25 cellular contexts compared by ENCODE assay signal in the genomic region with DNA sequence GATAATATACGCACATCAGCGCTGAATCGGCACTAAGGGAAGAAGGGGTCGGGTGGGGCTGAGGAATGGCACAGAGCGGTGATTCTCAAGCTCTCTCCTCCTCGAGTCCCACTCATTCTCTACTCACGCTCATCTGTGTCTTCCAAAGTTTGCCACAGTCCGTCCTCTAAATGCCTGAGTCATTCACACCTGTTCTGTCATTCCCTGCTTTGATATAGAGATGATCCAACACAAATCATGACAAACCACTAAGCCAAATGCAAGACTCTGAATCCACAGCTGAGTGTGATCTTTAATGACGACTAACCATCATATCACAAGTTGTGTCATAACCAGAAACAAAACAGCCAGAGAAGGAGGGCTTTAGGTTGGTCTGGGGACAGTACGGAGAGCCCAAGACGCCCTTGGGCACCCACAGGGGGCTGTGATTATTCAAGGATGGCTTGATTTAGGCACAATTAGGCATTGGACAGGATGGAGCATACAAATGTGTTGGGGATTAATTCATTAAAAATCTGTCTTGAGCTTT.
DNase-seq lines count a peak whose midpoint lies in the region; ATAC-seq, FAIRE-seq and TF ChIP-seq lines count a peak whose summit lies in the region.
"Had no signal": no experiment of that assay in that cellular context is flagged by ENCODE, and none has a peak within 500 bp of the region (broad histone marks: within the 10 kb centered on the region; RNA-seq: fewer than 3 reads in every experiment).

No MANE protein-coding gene starts in this region.

- intact Hi-C loops in lower lobe of right lung (cut with DNase I), result no loop called here

- H3K4me1 Mint-ChIP-seq in osteocyte (ENCODE audit: unreplicated experiment), result no peaks in the 10 kb centered on the region
- H3K4me1 Mint-ChIP-seq: CD4-positive, CD25-positive, alpha-beta regulatory T cell had no signal

- peak; percentile 52 for ATAC-seq in HG02610 (IDR thresholded peaks at IDR 0.05; ENCODE audit: unreplicated experiment)
- no peak for ATAC-seq in GM21619 (IDR thresholded peaks at IDR 0.05; ENCODE audit: unreplicated experiment)
- ATAC-seq in lower lobe of right lung, result no peak
- ATAC-seq: HCT116, K562, Panc1 had no signal

- CTCF ChIA-PET in H1 (lab: Charles Lee; ENCODE audit: partially characterized antibody), result interaction anchor here (0.6 to 1.1 kb wide), 3 partner anchors 10 to 412 kb away, joined by 3 read pairs; no protein-coding TSS in a partner anchor

- H2AFZ ChIP-seq in OCI-LY3 (ENCODE audit: low read depth, low read length), result no peak overlapping the region
- H2AFZ ChIP-seq in H1 (ENCODE audit: low read length), result no peak overlapping the region

- 95% methylated on average over 11 of the region's 11 CpGs; no CpG with 5 or more reads in 1 of the 2 experiments for WGBS in H1 (ENCODE audit: extremely low coverage in 1 of 2, insufficient coverage in 1 of 2, insufficient read length in 1 of 2, insufficient replicate concordance in 2 of 2, low coverage in 1 of 2, low lambda C conversion rate in 2 of 2, missing lambda C conversion rate in 1 of 2), 2 experiments

- H2BK120ac ChIP-seq in H1 (replicated peaks; ENCODE audit: low read depth, low read length), result no peak overlapping the region

- H3K56ac ChIP-seq in H1 (replicated peaks; ENCODE audit: insufficient read length, low read depth, low read length), result no peak overlapping the region

- no peak overlapping the region for H3K18ac ChIP-seq in H1 (ENCODE audit: extremely low read depth, low read length)

- H3K4me3 ChIP-seq in OCI-LY3 (ENCODE audit: low read length), result no peak overlapping the region
- H3K4me3 ChIP-seq in H1 (ENCODE audit: extremely low read depth in 1 of 4, insufficient read depth in 2 of 4, low read depth in 3 of 4, low read length in 4 of 4), result no peak overlapping the region
- no peak overlapping the region for H3K4me3 ChIP-seq in lower lobe of right lung
- H3K4me3 ChIP-seq: BLaER1, K562, SK-N-MC had no signal

- POLR2A ChIA-PET in H1 (lab: Charles Lee; ENCODE audit: partially characterized antibody), result no interaction called here

- H2BK20ac ChIP-seq in H1 (ENCODE audit: low read length), result no peak overlapping the region

- peak overlapping the region; percentile 33; the same call in 1 of the 2 replicates for H2AK5ac ChIP-seq in H1 (ENCODE audit: low read depth, low read length)

- no peak overlapping the region for H3K14ac ChIP-seq in H1 (ENCODE audit: insufficient read length)

- H3K23ac ChIP-seq in H1 (ENCODE audit: insufficient read length), result no peak overlapping the region

- no peak overlapping the region for H3K4me3 Mint-ChIP-seq in osteocyte (ENCODE audit: unreplicated experiment)
- H3K4me3 Mint-ChIP-seq: CD4-positive, CD25-positive, alpha-beta regulatory T cell had no signal

- H4K8ac ChIP-seq in H1 (ENCODE audit: extremely low read depth, insufficient read depth, low read length), result no peak overlapping the region

- no peak for TF ChIP-seq RAD21 in H1 (IDR thresholded peaks at IDR 0.05 in 1 of 2, conservative IDR thresholded peaks at IDR 0.05 in 1 of 2; ENCODE audit: low read depth in 2 of 2, low read length in 2 of 2)

- no peaks in the 10 kb centered on the region for H3K27me3 ChIP-seq in OCI-LY3 (ENCODE audit: low read depth, low read length)
- H3K27me3 ChIP-seq in H1 (replicated peaks in 1 of 4; ENCODE audit: control insufficient read depth in 3 of 4, extremely low read depth in 1 of 4, insufficient read depth in 3 of 4, low read length in 3 of 4), result no peaks in the 10 kb centered on the region
- H3K27me3 ChIP-seq in lower lobe of right lung (ENCODE audit: low read depth), result no peaks in the 10 kb centered on the region
- H3K27me3 ChIP-seq: BLaER1 had no signal

- H3K36me3 Mint-ChIP-seq in osteocyte (ENCODE audit: unreplicated experiment), result no peaks in the 10 kb centered on the region
- H3K36me3 Mint-ChIP-seq: CD4-positive, CD25-positive, alpha-beta regulatory T cell had no signal

- H2BK5ac ChIP-seq in H1 (ENCODE audit: low read depth, low read length), result peak overlapping the region; percentile 40; the same call in 1 of the 2 replicates

- H4K5ac ChIP-seq in H1 (ENCODE audit: insufficient read length, low read depth, low read length), result no peak overlapping the region

- no peaks in the 10 kb centered on the region for H4K20me1 ChIP-seq in OCI-LY3 (ENCODE audit: insufficient read depth, low read length)
- no peaks in the 10 kb centered on the region for H4K20me1 ChIP-seq in H1 (replicated peaks in 1 of 2; ENCODE audit: control insufficient read depth in 1 of 2, insufficient read depth in 2 of 2, low read length in 2 of 2)
- H4K20me1 ChIP-seq: BLaER1 had no signal

- 0 out of 2 replicates have a peak overlapping the region, but pooled peaks have one; percentile 19 for H2BK12ac ChIP-seq in H1 (ENCODE audit: low read depth, low read length)

- TF ChIP-seq POLR2A in H1 (IDR thresholded peaks at IDR 0.05; ENCODE audit: control extremely low read depth in 1 of 2, low read depth in 2 of 2, low read length in 2 of 2), result no peak

- H3K4me2 ChIP-seq in OCI-LY3 (ENCODE audit: low read length) (peak overlapping the region; percentile 32), H1 (ENCODE audit: insufficient read depth in 1 of 2, low read depth in 2 of 2, low read length in 2 of 2) (no peak overlapping the region)
- H3K4me2 ChIP-seq: BLaER1 had no signal

- H3K4me1 ChIP-seq in OCI-LY3 (ENCODE audit: low read length), result peaks cover 19% of the 10 kb centered on the region
- H3K4me1 ChIP-seq in H1 (replicated peaks in 1 of 4; ENCODE audit: control insufficient read depth in 3 of 4, insufficient read depth in 4 of 4, low read length in 3 of 4), result peaks cover 0 to 5% (median 0%) of the 10 kb centered on the region in 4 experiments; a peak in 2 of 7 replicates
- H3K4me1 ChIP-seq in lower lobe of right lung, result no peaks in the 10 kb centered on the region

- no peak overlapping the region for H3K27ac ChIP-seq in OCI-LY3 (ENCODE audit: low read length)
- no peak overlapping the region for H3K27ac ChIP-seq in H1 (ENCODE audit: low read depth, low read length)
- no peak overlapping the region for H3K27ac ChIP-seq in lower lobe of right lung
- H3K27ac ChIP-seq: BLaER1, SK-N-MC had no signal

- peaks cover 2% of the 10 kb centered on the region for H3K36me3 ChIP-seq in OCI-LY3 (replicated peaks; ENCODE audit: low read depth, low read length)
- H3K36me3 ChIP-seq in H1 (ENCODE audit: control insufficient read depth in 2 of 4, insufficient read depth in 4 of 4, low read length in 3 of 4), result no peaks in the 10 kb centered on the region
- no peaks in the 10 kb centered on the region for H3K36me3 ChIP-seq in lower lobe of right lung
- H3K36me3 ChIP-seq: BLaER1 had no signal

- H3K27me3 Mint-ChIP-seq in osteocyte (ENCODE audit: unreplicated experiment), result no peaks in the 10 kb centered on the region
- H3K27me3 Mint-ChIP-seq: CD4-positive, CD25-positive, alpha-beta regulatory T cell had no signal

- no peak overlapping the region for H3K4ac ChIP-seq in H1 (replicated peaks; ENCODE audit: insufficient read length, low read depth, low read length)

- H3K79me2 ChIP-seq in OCI-LY3 (ENCODE audit: low read length), result 0 out of 2 replicates have a peak, but pooled peaks cover 4% of the 10 kb centered on the region
- no peaks in the 10 kb centered on the region for H3K79me2 ChIP-seq in H1 (ENCODE audit: control insufficient read depth in 1 of 2, insufficient read depth in 2 of 2, low read length in 2 of 2)

- H3K9ac ChIP-seq in OCI-LY3 (ENCODE audit: low read length) (no peak overlapping the region), H1 (replicated peaks in 1 of 4; ENCODE audit: extremely low read depth in 1 of 4, low read depth in 3 of 4, low read length in 3 of 4) (no peak overlapping the region)
- H3K9ac ChIP-seq: BLaER1 had no signal

- no peak overlapping the region for H2BK15ac ChIP-seq in H1 (ENCODE audit: low read length)

- H3K27ac Mint-ChIP-seq in osteocyte (ENCODE audit: unreplicated experiment), result no peak overlapping the region
- H3K27ac Mint-ChIP-seq: CD4-positive, CD25-positive, alpha-beta regulatory T cell had no signal

- no peak for DNase-seq in H1 (ENCODE audit: low read depth in 1 of 2, low spot score in 2 of 2)
- peak; percentile 59 for DNase-seq in osteocyte (ENCODE audit: extremely low spot score, unreplicated experiment)
- DNase-seq in DMS153 treated with DMSO at 0.1 percent for 48 hours (lab: John Stamatoyannopoulos, UW; ENCODE audit: unreplicated experiment), result no peak
- no peak for DNase-seq in lower lobe of right lung
- DNase-seq: CD4-positive, CD25-positive, alpha-beta regulatory T cell; DMS53; GOT3; NCI-H1048; NCI-H1417 treated with DMSO at 0.1 percent for 48 hours; NCI-H1694 treated with DMSO at 0.1 percent for 48 hours; NCI-H2081; NCI-H2227 treated with DMSO at 0.1 percent for 48 hours; NCI-H526 treated with DMSO at 0.1 percent for 48 hours; SHP77 treated with DMSO at 0.1 percent for 48 hours had no signal

- FAIRE-seq in H1 (lab: Jason Lieb, UNC), result no peak
- FAIRE-seq: A204.1, D721Med, HTR-8/SVneo, K562 had no signal

- no peaks in the 10 kb centered on the region for H3K79me1 ChIP-seq in H1 (ENCODE audit: low read depth, low read length)

- TF ChIP-seq EP300 in H1 (IDR thresholded peaks at IDR 0.05; ENCODE audit: borderline replicate concordance in 1 of 2, low read depth in 2 of 2, low read length in 2 of 2), result no peak

- TF ChIP-seq CTCF in OCI-LY3 (IDR thresholded peaks at IDR 0.05; ENCODE audit: low read depth, low read length), result no peak
- no peak for TF ChIP-seq CTCF in H1 (IDR thresholded peaks at IDR 0.05; ENCODE audit: control extremely low read depth in 1 of 3, insufficient read depth in 1 of 3, low read depth in 1 of 3, low read length in 3 of 3)
- no peak for TF ChIP-seq CTCF in osteocyte (IDR thresholded peaks at IDR 0.05)
- no peak for TF ChIP-seq CTCF in lower lobe of right lung (IDR thresholded peaks at IDR 0.05)

- H3K9me3 ChIP-seq in OCI-LY3 (ENCODE audit: insufficient read depth, low read length) (no peaks in the 10 kb centered on the region), H1 (ENCODE audit: insufficient read depth in 2 of 2, low read depth in 1 of 2, low read length in 1 of 2) (peaks cover 4 to 6% of the 10 kb centered on the region in 2 experiments; a peak in 3 of 4 replicates), lower lobe of right lung (no peaks in the 10 kb centered on the region)
- H3K9me3 ChIP-seq: BLaER1 had no signal

- no peaks in the 10 kb centered on the region for H3K23me2 ChIP-seq in H1 (ENCODE audit: low read depth, low read length)

- H4K91ac ChIP-seq in H1 (replicated peaks; ENCODE audit: insufficient read length, low read length), result no peak overlapping the region

- no peaks in the 10 kb centered on the region for H3K9me3 Mint-ChIP-seq in osteocyte (ENCODE audit: unreplicated experiment)

TF ChIP-seq in H1, 55 proteins besides CTCF, POLR2A, EP300 and RAD21:
- TF ChIP-seq CHD1 (IDR thresholded peaks at IDR 0.05; ENCODE audit: low read depth, low read length), result no peak
- no peak for TF ChIP-seq SP1 (IDR thresholded peaks at IDR 0.05; ENCODE audit: low read depth, low read length)
- no peak for TF ChIP-seq KDM4A (IDR thresholded peaks at IDR 0.05; ENCODE audit: low read depth, low read length, severe bottlenecking)
- TF ChIP-seq TCF12 (IDR thresholded peaks at IDR 0.05; ENCODE audit: low read depth, low read length), result no peak
TF ChIP-seq in H1: peak in this region for 0.
